32 cellular contexts compared by ENCODE assay signal in the genomic region with DNA sequence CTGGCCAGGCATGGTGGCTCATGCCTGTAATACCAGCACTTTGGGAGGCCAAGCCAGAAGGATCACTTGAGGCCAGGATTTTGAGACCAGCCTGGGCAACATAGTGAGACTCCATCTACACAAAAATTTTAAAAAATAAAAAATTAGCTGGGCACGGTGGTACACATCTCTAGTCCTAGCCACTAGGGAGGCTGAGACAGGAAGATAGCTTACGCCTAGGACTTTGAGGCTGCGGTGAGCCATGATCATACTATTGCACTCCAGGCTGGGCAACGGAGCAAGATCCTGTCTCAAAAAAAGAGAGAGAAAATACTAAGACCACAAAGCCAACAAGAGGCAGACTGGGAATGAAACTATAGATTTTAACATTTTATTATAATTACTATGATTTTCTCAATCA.
"Had no signal": no experiment of that assay in that cellular context is flagged by ENCODE, and none has a peak within 500 bp of the region (broad histone marks: within the 10 kb centered on the region; RNA-seq: fewer than 3 reads in every experiment).

No MANE protein-coding gene starts in this region.

- H3K36me3 ChIP-seq: adrenal gland, ascending aorta, breast epithelium, cardiac muscle cell, colonic mucosa, esophagus squamous epithelium, gastroesophageal sphincter had no signal

- ATAC-seq: activated naive CD8-positive, alpha-beta T cell treated with anti-CD3 and anti-CD28 coated beads, Interleukin-2, amount 50 U/mL, for 24 hours; gastroesophageal sphincter; T-cell had no signal

- DNase-seq: activated CD4-positive, alpha-beta memory T cell treated with anti-CD3 and anti-CD28 coated beads, Interleukin-2, amount 10 ng/mL, durations not matched to agents 7 days and 5 days; activated CD4-positive, alpha-beta T cell treated with anti-CD3 and anti-CD28 coated beads for 1 hour; activated CD4-positive, alpha-beta T cell treated with anti-CD3 and anti-CD28 coated beads for 4 hours; activated CD4-positive, alpha-beta T cell treated with anti-CD3 and anti-CD28 coated beads, Interleukin-2, amount 10 ng/mL, durations not matched to agents 7 days and 5 days; activated CD4-positive, alpha-beta T cell treated with anti-CD3 and anti-CD28 coated beads, Interleukin-2, amount 50 U/mL, for 4 hours; activated CD8-positive, alpha-beta memory T cell treated with anti-CD3 and anti-CD28 coated beads, Interleukin-2, amount 50 U/mL, for 48 hours; activated effector memory CD4-positive, alpha-beta T cell treated with anti-CD3 and anti-CD28 coated beads, Interleukin-2, amount 50 U/mL, for 16 hours; activated naive CD4-positive, alpha-beta T cell treated with anti-CD3 and anti-CD28 coated beads for 36 hours; activated naive CD8-positive, alpha-beta T cell treated with anti-CD3 and anti-CD28 coated beads for 36 hours; activated naive CD8-positive, alpha-beta T cell treated with anti-CD3 and anti-CD28 coated beads, Interleukin-2, amount 50 U/mL, for 24 hours; activated T-cell treated with anti-CD3 and anti-CD28 coated beads for 4 hours; activated T-cell treated with anti-CD3 and anti-CD28 coated beads, Interleukin-2, amount 50 U/mL, for 24 hours; adrenal gland; central memory CD4-positive, alpha-beta T cell; cerebellar nuclear complex; colonic mucosa; effector CD8-positive, alpha-beta T cell; esophagus squamous epithelium; foreskin melanocyte; head of caudate nucleus; T-cell; T1000 had no signal

- H3K4me1 ChIP-seq: breast epithelium, colonic mucosa had no signal

- H3K27ac Mint-ChIP-seq: activated CD4-positive, alpha-beta memory T cell treated with anti-CD3 and anti-CD28 coated beads, Interleukin-2, amount 10 ng/mL, durations not matched to agents 7 days and 5 days; activated CD4-positive, alpha-beta T cell treated with anti-CD3 and anti-CD28 coated beads, Interleukin-2, amount 10 ng/mL, durations not matched to agents 7 days and 5 days; activated naive CD4-positive, alpha-beta T cell treated with anti-CD3 and anti-CD28 coated beads for 36 hours; activated naive CD4-positive, alpha-beta T cell treated with anti-CD3 and anti-CD28 coated beads, Interleukin-2, amount 50 U/mL, for 24 hours; activated naive CD8-positive, alpha-beta T cell treated with anti-CD3 and anti-CD28 coated beads for 36 hours; activated naive CD8-positive, alpha-beta T cell treated with anti-CD3 and anti-CD28 coated beads, Interleukin-2, amount 50 U/mL, for 24 hours; activated T-cell treated with anti-CD3 and anti-CD28 coated beads, Interleukin-2, amount 50 U/mL, for 24 hours; activated T-helper 2 cell treated with anti-CD3 and anti-CD28 coated beads, Interferon-gamma antibody, Interleukin-2, Interleukin-4, amounts not matched to agents 10 μg/mL and 5 μg/mL and 100 μg/mL, durations not matched to agents 14 hours and 24 hours and 36 hours; T-cell; T-helper 1 cell treated with Interleukin-12 subunit alpha and Interleukin-12 subunit beta and Interleukin-4 antibody, amounts not matched to agents 30 μg/mL and 1 μg/mL, for 36 hours; T-helper 2 cell treated with Interferon-gamma antibody and Interleukin-4, amounts not matched to agents 5 μg/mL and 100 μg/mL, for 36 hours had no signal

- H3K27ac ChIP-seq: adrenal gland, ascending aorta, breast epithelium, cardiac muscle cell, colonic mucosa, epithelial cell of prostate, esophagus squamous epithelium, gastroesophageal sphincter had no signal

- H3K4me3 Mint-ChIP-seq: activated CD4-positive, alpha-beta T cell treated with anti-CD3 and anti-CD28 coated beads, Interleukin-2, amount 10 ng/mL, durations not matched to agents 7 days and 5 days; activated naive CD4-positive, alpha-beta T cell treated with anti-CD3 and anti-CD28 coated beads for 36 hours; activated naive CD4-positive, alpha-beta T cell treated with anti-CD3 and anti-CD28 coated beads, Interleukin-2, amount 50 U/mL, for 24 hours; activated naive CD8-positive, alpha-beta T cell treated with anti-CD3 and anti-CD28 coated beads for 36 hours; activated naive CD8-positive, alpha-beta T cell treated with anti-CD3 and anti-CD28 coated beads, Interleukin-2, amount 50 U/mL, for 24 hours; activated T-cell treated with anti-CD3 and anti-CD28 coated beads, Interleukin-2, amount 50 U/mL, for 24 hours; T-cell; T-helper 2 cell treated with Interferon-gamma antibody and Interleukin-4, amounts not matched to agents 5 μg/mL and 100 μg/mL, for 36 hours had no signal

- H3K9me3 Mint-ChIP-seq: activated CD4-positive, alpha-beta memory T cell treated with anti-CD3 and anti-CD28 coated beads, Interleukin-2, amount 10 ng/mL, durations not matched to agents 7 days and 5 days; activated naive CD4-positive, alpha-beta T cell treated with anti-CD3 and anti-CD28 coated beads for 36 hours; activated naive CD4-positive, alpha-beta T cell treated with anti-CD3 and anti-CD28 coated beads, Interleukin-2, amount 50 U/mL, for 24 hours; activated naive CD8-positive, alpha-beta T cell treated with anti-CD3 and anti-CD28 coated beads, Interleukin-2, amount 50 U/mL, for 24 hours; activated T-cell treated with anti-CD3 and anti-CD28 coated beads, Interleukin-2, amount 50 U/mL, for 24 hours; activated T-helper 2 cell treated with anti-CD3 and anti-CD28 coated beads, Interferon-gamma antibody, Interleukin-2, Interleukin-4, amounts not matched to agents 10 μg/mL and 5 μg/mL and 100 μg/mL, durations not matched to agents 14 hours and 24 hours and 36 hours; brain; T-cell; T-helper 1 cell treated with Interleukin-12 subunit alpha and Interleukin-12 subunit beta and Interleukin-4 antibody, amounts not matched to agents 30 μg/mL and 1 μg/mL, for 36 hours; T-helper 2 cell treated with Interferon-gamma antibody and Interleukin-4, amounts not matched to agents 5 μg/mL and 100 μg/mL, for 36 hours had no signal

- H3K36me3 Mint-ChIP-seq: activated naive CD4-positive, alpha-beta T cell treated with anti-CD3 and anti-CD28 coated beads, Interleukin-2, amount 50 U/mL, for 24 hours; brain; T-cell had no signal

- H3K4me3 ChIP-seq: adrenal gland, ascending aorta, breast epithelium, cardiac muscle cell, colonic mucosa, esophagus squamous epithelium, gastroesophageal sphincter had no signal

- H3K27me3 ChIP-seq: adrenal gland, ascending aorta, breast epithelium, colonic mucosa, gastroesophageal sphincter had no signal
